23 cellular contexts compared by ENCODE assay signal in genomic region chr2:101921961-101922325, GRCh38.
"Had no signal": no experiment of that assay in that cellular context is flagged by ENCODE, and none has a peak within 500 bp of the region (broad histone marks: within the 10 kb centered on the region; RNA-seq: fewer than 3 reads in every experiment).

No MANE protein-coding gene starts in this region.

- H3K4me1 ChIP-seq: right atrium auricular region, testis, transverse colon had no signal

- DNase-seq: activated CD4-positive, alpha-beta T cell treated with anti-CD3 and anti-CD28 coated beads for 48 hours; activated CD4-positive, alpha-beta T cell treated with anti-CD3 and anti-CD28 coated beads, Interleukin-2, amount 50 U/mL, for 48 hours; activated CD4-positive, CD25-positive, alpha-beta regulatory T cell; activated CD8-positive, alpha-beta memory T cell treated with anti-CD3 and anti-CD28 coated beads for 24 hours; activated effector memory CD4-positive, alpha-beta T cell treated with anti-CD3 and anti-CD28 coated beads, Interleukin-2, amount 50 U/mL, for 16 hours; activated naive CD4-positive, alpha-beta T cell treated with anti-CD3 and anti-CD28 coated beads for 36 hours; activated naive CD8-positive, alpha-beta T cell treated with anti-CD3 and anti-CD28 coated beads, Interleukin-2, amount 10 ng/mL, durations not matched to agents 7 days and 5 days; amygdala; central memory CD4-positive, alpha-beta T cell; endodermal cell; foreskin fibroblast; immature natural killer cell; naive thymus-derived CD4-positive, alpha-beta T cell; stimulated activated CD4-positive, alpha-beta T cell treated with anti-CD3 and anti-CD28 coated beads, Interleukin-15, amount 100 ng/mL, for 24 hours; stimulated activated CD4-positive, alpha-beta T cell treated with anti-CD3 and anti-CD28 coated beads, Interleukin-2, amount 100 ng/mL, for 24 hours; stimulated activated naive CD4-positive, alpha-beta T cell treated with Interleukin-2 at 50 U/mL for 16 hours; T-helper 1 cell; testis; transverse colon had no signal

- H3K4me1 Mint-ChIP-seq: activated naive CD8-positive, alpha-beta T cell treated with anti-CD3 and anti-CD28 coated beads, Interleukin-2, amount 10 ng/mL, durations not matched to agents 7 days and 5 days; endodermal cell; immature natural killer cell; naive thymus-derived CD4-positive, alpha-beta T cell had no signal

- H3K9me3 ChIP-seq: testis had no signal

- H3K4me2 ChIP-seq: smooth muscle cell had no signal

- H3K27me3 ChIP-seq: right atrium auricular region, testis, transverse colon had no signal

- H3K36me3 ChIP-seq: right atrium auricular region, transverse colon had no signal

- H3K36me3 Mint-ChIP-seq: activated naive CD8-positive, alpha-beta T cell treated with anti-CD3 and anti-CD28 coated beads, Interleukin-2, amount 10 ng/mL, durations not matched to agents 7 days and 5 days had no signal

- H3K4me3 ChIP-seq: lung, right atrium auricular region, smooth muscle cell, testis, transverse colon had no signal

- H3K27ac Mint-ChIP-seq: activated naive CD4-positive, alpha-beta T cell treated with anti-CD3 and anti-CD28 coated beads for 36 hours; activated naive CD8-positive, alpha-beta T cell treated with anti-CD3 and anti-CD28 coated beads, Interleukin-2, amount 10 ng/mL, durations not matched to agents 7 days and 5 days; endodermal cell; immature natural killer cell; naive thymus-derived CD4-positive, alpha-beta T cell; T-helper 2 cell treated with Interferon-gamma antibody and Interleukin-4, amounts not matched to agents 5 μg/mL and 100 μg/mL, for 36 hours had no signal

- H3K4me3 Mint-ChIP-seq: activated naive CD4-positive, alpha-beta T cell treated with anti-CD3 and anti-CD28 coated beads for 36 hours; activated naive CD8-positive, alpha-beta T cell treated with anti-CD3 and anti-CD28 coated beads, Interleukin-2, amount 10 ng/mL, durations not matched to agents 7 days and 5 days; endodermal cell; immature natural killer cell; naive thymus-derived CD4-positive, alpha-beta T cell; T-helper 2 cell treated with Interferon-gamma antibody and Interleukin-4, amounts not matched to agents 5 μg/mL and 100 μg/mL, for 36 hours had no signal

- H3K27ac ChIP-seq: right atrium auricular region, testis had no signal
